ENCODE assay signal across 14 cellular contexts in the genomic region with DNA sequence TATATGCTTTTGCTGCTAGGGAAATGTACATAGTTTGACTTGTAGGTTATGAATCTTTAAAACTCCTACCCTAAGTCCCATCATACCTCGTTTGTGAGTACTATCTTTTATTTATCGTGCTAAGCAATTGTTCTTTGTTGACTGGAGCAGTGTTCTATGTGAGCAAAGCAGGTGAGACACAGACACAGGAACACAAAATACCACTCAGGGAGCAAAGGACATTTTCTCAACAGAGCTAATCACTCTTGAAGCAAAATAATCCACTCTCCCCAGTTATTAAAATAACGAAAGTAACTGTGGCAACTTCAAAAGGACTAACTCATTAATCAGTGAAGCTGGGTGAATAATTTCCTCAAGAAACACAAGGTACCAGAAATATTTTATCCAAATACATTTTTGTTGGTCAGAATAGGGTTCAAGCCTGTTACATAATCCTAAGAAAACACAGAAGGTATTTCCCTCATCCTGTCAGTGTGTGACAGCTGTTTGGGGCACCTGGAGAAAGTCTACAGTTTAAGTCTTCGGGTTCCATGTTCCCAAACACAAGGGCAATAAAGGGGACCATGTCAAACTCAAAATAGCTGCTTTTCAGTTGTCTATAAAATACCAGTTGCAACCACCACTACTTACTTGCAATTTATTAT.
"Had no signal": no experiment of that assay in that cellular context is flagged by ENCODE, and none has a peak within 500 bp of the region (broad histone marks: within the 10 kb centered on the region; RNA-seq: fewer than 3 reads in every experiment).

No MANE protein-coding gene starts in this region.

- H3K27ac Mint-ChIP-seq: activated T-cell treated with anti-CD3 and anti-CD28 coated beads, Interleukin-2, amount 50 U/mL, for 24 hours; effector memory CD8-positive, alpha-beta T cell; T-helper 1 cell treated with Interleukin-12 subunit alpha and Interleukin-12 subunit beta and Interleukin-4 antibody, amounts not matched to agents 30 μg/mL and 1 μg/mL, for 36 hours had no signal

- H3K27me3 Mint-ChIP-seq: activated T-cell treated with anti-CD3 and anti-CD28 coated beads, Interleukin-2, amount 50 U/mL, for 24 hours; effector memory CD8-positive, alpha-beta T cell had no signal

- H3K4me3 Mint-ChIP-seq: activated T-cell treated with anti-CD3 and anti-CD28 coated beads, Interleukin-2, amount 50 U/mL, for 24 hours; effector memory CD8-positive, alpha-beta T cell; T-helper 1 cell treated with Interleukin-12 subunit alpha and Interleukin-12 subunit beta and Interleukin-4 antibody, amounts not matched to agents 30 μg/mL and 1 μg/mL, for 36 hours had no signal

- H3K9me3 Mint-ChIP-seq: activated T-cell treated with anti-CD3 and anti-CD28 coated beads, Interleukin-2, amount 50 U/mL, for 24 hours; effector memory CD8-positive, alpha-beta T cell; T-helper 1 cell treated with Interleukin-12 subunit alpha and Interleukin-12 subunit beta and Interleukin-4 antibody, amounts not matched to agents 30 μg/mL and 1 μg/mL, for 36 hours had no signal

- DNase-seq: activated CD4-positive, alpha-beta T cell treated with anti-CD3 and anti-CD28 coated beads, Interleukin-2, amount 50 U/mL, for 4 hours; activated CD4-positive, CD25-positive, alpha-beta regulatory T cell; activated effector memory CD4-positive, alpha-beta T cell treated with anti-CD3 and anti-CD28 coated beads, Interleukin-2, amount 50 U/mL, for 16 hours; activated T-cell treated with anti-CD3 and anti-CD28 coated beads, Interleukin-2, amount 50 U/mL, for 24 hours; caudate nucleus; cortex of kidney; effector memory CD8-positive, alpha-beta T cell; hypothalamus; kidney glomerular epithelial cell; posterior cingulate gyrus; right cardiac atrium; stimulated activated naive CD4-positive, alpha-beta T cell had no signal

- ATAC-seq: effector memory CD8-positive, alpha-beta T cell; right cardiac atrium; SK-N-SH treated with all-trans-retinoic acid at 6 μM for 48 hours had no signal
